1 cellular context compared by ENCODE assay signal in the genomic region with DNA sequence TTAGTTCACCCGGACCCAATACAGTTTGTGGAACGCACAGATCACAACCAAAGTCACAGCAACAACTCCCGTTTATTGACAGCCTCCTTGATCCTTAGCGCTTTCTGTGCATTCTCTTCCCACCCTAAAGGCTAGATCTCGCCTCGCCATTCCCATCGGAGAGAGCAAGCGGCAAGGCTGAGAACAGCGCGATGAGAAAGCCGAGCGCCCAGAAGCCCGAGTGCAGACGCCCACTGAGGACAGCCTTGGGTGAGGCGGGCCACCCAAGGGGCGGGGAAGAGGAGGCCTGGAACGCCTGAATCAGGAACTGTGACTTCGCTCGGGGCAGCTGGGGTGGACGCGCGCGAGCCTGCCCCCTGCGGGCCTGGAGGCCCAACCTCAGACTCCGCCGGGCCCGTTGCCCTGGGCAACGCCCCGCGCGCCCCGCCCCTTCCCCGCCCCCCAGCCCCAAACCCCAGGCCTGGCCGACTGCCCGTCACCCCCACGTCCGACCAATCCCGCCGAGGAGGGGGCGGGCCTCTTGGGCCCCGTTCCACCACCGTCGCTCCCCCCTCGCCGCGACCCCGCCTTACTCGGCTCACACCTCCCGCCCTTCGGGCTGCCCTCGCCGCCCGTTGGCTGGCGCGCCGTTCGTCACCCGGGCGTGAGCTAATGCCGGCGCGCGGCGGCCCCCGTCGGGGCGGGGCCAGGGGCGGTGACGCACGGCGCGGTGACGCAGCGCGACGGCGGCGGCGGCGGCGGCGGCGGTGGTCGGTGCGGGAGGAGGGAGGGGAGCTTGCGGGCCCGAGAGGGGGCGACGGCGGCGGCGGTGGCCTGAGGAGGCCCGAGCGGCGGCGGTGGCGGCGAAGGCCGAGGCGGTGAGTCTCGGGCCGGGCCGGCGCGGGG.
TF ChIP-seq lines count a peak whose summit lies in the region.

A gene with protein sequence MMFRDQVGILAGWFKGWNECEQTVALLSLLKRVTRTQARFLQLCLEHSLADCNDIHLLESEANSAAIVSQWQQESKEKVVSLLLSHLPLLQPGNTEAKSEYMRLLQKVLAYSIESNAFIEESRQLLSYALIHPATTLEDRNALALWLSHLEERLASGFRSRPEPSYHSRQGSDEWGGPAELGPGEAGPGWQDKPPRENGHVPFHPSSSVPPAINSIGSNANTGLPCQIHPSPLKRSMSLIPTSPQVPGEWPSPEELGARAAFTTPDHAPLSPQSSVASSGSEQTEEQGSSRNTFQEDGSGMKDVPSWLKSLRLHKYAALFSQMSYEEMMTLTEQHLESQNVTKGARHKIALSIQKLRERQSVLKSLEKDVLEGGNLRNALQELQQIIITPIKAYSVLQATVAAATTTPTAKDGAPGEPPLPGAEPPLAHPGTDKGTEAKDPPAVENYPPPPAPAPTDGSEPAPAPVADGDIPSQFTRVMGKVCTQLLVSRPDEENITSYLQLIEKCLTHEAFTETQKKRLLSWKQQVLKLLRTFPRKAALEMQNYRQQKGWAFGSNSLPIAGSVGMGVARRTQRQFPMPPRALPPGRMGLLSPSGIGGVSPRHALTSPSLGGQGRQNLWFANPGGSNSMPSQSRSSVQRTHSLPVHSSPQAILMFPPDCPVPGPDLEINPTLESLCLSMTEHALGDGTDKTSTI (plus strand): TSS at position 702 of the 885 bp plus-strand sequence. CDS start 14,473 bp downstream, outside the sequence.

TF ChIP-seq in K562, 482 proteins besides CTCF, POLR2A, EP300 and RAD21 (continued from another document and continues in another):
- TF ChIP-seq, protein P1, sequence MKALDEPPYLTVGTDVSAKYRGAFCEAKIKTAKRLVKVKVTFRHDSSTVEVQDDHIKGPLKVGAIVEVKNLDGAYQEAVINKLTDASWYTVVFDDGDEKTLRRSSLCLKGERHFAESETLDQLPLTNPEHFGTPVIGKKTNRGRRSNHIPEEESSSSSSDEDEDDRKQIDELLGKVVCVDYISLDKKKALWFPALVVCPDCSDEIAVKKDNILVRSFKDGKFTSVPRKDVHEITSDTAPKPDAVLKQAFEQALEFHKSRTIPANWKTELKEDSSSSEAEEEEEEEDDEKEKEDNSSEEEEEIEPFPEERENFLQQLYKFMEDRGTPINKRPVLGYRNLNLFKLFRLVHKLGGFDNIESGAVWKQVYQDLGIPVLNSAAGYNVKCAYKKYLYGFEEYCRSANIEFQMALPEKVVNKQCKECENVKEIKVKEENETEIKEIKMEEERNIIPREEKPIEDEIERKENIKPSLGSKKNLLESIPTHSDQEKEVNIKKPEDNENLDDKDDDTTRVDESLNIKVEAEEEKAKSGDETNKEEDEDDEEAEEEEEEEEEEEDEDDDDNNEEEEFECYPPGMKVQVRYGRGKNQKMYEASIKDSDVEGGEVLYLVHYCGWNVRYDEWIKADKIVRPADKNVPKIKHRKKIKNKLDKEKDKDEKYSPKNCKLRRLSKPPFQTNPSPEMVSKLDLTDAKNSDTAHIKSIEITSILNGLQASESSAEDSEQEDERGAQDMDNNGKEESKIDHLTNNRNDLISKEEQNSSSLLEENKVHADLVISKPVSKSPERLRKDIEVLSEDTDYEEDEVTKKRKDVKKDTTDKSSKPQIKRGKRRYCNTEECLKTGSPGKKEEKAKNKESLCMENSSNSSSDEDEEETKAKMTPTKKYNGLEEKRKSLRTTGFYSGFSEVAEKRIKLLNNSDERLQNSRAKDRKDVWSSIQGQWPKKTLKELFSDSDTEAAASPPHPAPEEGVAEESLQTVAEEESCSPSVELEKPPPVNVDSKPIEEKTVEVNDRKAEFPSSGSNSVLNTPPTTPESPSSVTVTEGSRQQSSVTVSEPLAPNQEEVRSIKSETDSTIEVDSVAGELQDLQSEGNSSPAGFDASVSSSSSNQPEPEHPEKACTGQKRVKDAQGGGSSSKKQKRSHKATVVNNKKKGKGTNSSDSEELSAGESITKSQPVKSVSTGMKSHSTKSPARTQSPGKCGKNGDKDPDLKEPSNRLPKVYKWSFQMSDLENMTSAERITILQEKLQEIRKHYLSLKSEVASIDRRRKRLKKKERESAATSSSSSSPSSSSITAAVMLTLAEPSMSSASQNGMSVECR (CRISPR knock-in tag; IDR thresholded peaks at IDR 0.05) = peak; percentile 58
- 0 out of 2 replicates have a peak, but pooled peaks have one; percentile 55 for TF ChIP-seq RBM34 (IDR thresholded peaks at IDR 0.05; ENCODE audit: borderline replicate concordance, insufficient read depth, low read length)
- peak; percentile 33; the same call in 1 of the 2 replicates for TF ChIP-seq SAFB (IDR thresholded peaks at IDR 0.05; ENCODE audit: borderline replicate concordance, low read depth, low read length)
- TF ChIP-seq, protein P2, sequence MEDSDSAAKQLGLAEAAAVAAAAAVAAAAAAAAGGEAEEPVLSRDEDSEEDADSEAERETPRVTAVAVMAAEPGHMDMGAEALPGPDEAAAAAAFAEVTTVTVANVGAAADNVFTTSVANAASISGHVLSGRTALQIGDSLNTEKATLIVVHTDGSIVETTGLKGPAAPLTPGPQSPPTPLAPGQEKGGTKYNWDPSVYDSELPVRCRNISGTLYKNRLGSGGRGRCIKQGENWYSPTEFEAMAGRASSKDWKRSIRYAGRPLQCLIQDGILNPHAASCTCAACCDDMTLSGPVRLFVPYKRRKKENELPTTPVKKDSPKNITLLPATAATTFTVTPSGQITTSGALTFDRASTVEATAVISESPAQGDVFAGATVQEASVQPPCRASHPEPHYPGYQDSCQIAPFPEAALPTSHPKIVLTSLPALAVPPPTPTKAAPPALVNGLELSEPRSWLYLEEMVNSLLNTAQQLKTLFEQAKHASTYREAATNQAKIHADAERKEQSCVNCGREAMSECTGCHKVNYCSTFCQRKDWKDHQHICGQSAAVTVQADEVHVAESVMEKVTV (CRISPR knock-in tag; IDR thresholded peaks at IDR 0.05) = no peak
- no peak for TF ChIP-seq BRD9 (IDR thresholded peaks at IDR 0.05; ENCODE audit: low read depth, partially characterized antibody)
- TF ChIP-seq, protein P3, sequence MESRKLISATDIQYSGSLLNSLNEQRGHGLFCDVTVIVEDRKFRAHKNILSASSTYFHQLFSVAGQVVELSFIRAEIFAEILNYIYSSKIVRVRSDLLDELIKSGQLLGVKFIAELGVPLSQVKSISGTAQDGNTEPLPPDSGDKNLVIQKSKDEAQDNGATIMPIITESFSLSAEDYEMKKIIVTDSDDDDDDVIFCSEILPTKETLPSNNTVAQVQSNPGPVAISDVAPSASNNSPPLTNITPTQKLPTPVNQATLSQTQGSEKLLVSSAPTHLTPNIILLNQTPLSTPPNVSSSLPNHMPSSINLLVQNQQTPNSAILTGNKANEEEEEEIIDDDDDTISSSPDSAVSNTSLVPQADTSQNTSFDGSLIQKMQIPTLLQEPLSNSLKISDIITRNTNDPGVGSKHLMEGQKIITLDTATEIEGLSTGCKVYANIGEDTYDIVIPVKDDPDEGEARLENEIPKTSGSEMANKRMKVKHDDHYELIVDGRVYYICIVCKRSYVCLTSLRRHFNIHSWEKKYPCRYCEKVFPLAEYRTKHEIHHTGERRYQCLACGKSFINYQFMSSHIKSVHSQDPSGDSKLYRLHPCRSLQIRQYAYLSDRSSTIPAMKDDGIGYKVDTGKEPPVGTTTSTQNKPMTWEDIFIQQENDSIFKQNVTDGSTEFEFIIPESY (CRISPR knock-in tag; IDR thresholded peaks at IDR 0.05) = peak; percentile 76; the same call in 1 of the 2 replicates
- TF ChIP-seq MIER1 (IDR thresholded peaks at IDR 0.05; ENCODE audit: low read depth) = peak; percentile 73; the same call in 1 of the 2 replicates
- TF ChIP-seq ZBTB7A (IDR thresholded peaks at IDR 0.05; ENCODE audit: borderline replicate concordance, control insufficient read depth, low read depth, low read length) = peak; percentile 84
- TF ChIP-seq SMARCA4 (IDR thresholded peaks at IDR 0.05) = peak; percentile 65; the same call in 1 of the 2 replicates
- no peak for TF ChIP-seq SLC30A9 (CRISPR knock-in tag; IDR thresholded peaks at IDR 0.05)
- TF ChIP-seq HNRNPLL (IDR thresholded peaks at IDR 0.05; ENCODE audit: low read depth, low read length, poor library complexity, severe bottlenecking) = no peak
- TF ChIP-seq HDAC8 (tag; IDR thresholded peaks at IDR 0.05) = no peak
- TF ChIP-seq CREBBP (IDR thresholded peaks at IDR 0.05; ENCODE audit: low read depth, low read length) = no peak
- peak; percentile 59; the same call in 1 of the 2 replicates for TF ChIP-seq ZBTB17 (CRISPR knock-in tag; IDR thresholded peaks at IDR 0.05)
- no peak for TF ChIP-seq MCM3 (IDR thresholded peaks at IDR 0.05)
- no peak for TF ChIP-seq CBFB (CRISPR knock-in tag; IDR thresholded peaks at IDR 0.05)
- TF ChIP-seq, protein P4, sequence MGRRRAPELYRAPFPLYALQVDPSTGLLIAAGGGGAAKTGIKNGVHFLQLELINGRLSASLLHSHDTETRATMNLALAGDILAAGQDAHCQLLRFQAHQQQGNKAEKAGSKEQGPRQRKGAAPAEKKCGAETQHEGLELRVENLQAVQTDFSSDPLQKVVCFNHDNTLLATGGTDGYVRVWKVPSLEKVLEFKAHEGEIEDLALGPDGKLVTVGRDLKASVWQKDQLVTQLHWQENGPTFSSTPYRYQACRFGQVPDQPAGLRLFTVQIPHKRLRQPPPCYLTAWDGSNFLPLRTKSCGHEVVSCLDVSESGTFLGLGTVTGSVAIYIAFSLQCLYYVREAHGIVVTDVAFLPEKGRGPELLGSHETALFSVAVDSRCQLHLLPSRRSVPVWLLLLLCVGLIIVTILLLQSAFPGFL (CRISPR knock-in tag; IDR thresholded peaks at IDR 0.05) = no peak
- TF ChIP-seq, protein P5, sequence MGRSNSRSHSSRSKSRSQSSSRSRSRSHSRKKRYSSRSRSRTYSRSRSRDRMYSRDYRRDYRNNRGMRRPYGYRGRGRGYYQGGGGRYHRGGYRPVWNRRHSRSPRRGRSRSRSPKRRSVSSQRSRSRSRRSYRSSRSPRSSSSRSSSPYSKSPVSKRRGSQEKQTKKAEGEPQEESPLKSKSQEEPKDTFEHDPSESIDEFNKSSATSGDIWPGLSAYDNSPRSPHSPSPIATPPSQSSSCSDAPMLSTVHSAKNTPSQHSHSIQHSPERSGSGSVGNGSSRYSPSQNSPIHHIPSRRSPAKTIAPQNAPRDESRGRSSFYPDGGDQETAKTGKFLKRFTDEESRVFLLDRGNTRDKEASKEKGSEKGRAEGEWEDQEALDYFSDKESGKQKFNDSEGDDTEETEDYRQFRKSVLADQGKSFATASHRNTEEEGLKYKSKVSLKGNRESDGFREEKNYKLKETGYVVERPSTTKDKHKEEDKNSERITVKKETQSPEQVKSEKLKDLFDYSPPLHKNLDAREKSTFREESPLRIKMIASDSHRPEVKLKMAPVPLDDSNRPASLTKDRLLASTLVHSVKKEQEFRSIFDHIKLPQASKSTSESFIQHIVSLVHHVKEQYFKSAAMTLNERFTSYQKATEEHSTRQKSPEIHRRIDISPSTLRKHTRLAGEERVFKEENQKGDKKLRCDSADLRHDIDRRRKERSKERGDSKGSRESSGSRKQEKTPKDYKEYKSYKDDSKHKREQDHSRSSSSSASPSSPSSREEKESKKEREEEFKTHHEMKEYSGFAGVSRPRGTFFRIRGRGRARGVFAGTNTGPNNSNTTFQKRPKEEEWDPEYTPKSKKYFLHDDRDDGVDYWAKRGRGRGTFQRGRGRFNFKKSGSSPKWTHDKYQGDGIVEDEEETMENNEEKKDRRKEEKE (IDR thresholded peaks at IDR 0.05; ENCODE audit: borderline replicate concordance in 1 of 2, control insufficient read depth in 1 of 2, low read depth in 2 of 2, low read length in 1 of 2) = peak in 1 of 2 experiments; percentile 91; a peak in 1 of 4 replicates
- TF ChIP-seq MCM5 (IDR thresholded peaks at IDR 0.05; ENCODE audit: low read depth) = no peak
- no peak for TF ChIP-seq ZNF146 (CRISPR knock-in tag; IDR thresholded peaks at IDR 0.05; ENCODE audit: unreplicated experiment)
- TF ChIP-seq NR2F6 (CRISPR knock-in tag; IDR thresholded peaks at IDR 0.05) = no peak
- TF ChIP-seq, protein P6, sequence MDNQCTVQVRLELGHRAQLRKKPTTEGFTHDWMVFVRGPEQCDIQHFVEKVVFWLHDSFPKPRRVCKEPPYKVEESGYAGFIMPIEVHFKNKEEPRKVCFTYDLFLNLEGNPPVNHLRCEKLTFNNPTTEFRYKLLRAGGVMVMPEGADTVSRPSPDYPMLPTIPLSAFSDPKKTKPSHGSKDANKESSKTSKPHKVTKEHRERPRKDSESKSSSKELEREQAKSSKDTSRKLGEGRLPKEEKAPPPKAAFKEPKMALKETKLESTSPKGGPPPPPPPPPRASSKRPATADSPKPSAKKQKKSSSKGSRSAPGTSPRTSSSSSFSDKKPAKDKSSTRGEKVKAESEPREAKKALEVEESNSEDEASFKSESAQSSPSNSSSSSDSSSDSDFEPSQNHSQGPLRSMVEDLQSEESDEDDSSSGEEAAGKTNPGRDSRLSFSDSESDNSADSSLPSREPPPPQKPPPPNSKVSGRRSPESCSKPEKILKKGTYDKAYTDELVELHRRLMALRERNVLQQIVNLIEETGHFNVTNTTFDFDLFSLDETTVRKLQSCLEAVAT (IDR thresholded peaks at IDR 0.05) = peak; percentile 18 to 53; a peak in 1 of 4 replicates
- TF ChIP-seq ZNF436 (CRISPR knock-in tag; IDR thresholded peaks at IDR 0.05) = no peak
- TF ChIP-seq, protein P7, sequence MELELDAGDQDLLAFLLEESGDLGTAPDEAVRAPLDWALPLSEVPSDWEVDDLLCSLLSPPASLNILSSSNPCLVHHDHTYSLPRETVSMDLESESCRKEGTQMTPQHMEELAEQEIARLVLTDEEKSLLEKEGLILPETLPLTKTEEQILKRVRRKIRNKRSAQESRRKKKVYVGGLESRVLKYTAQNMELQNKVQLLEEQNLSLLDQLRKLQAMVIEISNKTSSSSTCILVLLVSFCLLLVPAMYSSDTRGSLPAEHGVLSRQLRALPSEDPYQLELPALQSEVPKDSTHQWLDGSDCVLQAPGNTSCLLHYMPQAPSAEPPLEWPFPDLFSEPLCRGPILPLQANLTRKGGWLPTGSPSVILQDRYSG (tag; conservative IDR thresholded peaks at IDR 0.05; ENCODE audit: low read depth) = no peak
- TF ChIP-seq, protein P8, sequence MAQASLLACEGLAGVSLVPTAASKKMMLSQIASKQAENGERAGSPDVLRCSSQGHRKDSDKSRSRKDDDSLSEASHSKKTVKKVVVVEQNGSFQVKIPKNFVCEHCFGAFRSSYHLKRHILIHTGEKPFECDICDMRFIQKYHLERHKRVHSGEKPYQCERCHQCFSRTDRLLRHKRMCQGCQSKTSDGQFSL (CRISPR knock-in tag; IDR thresholded peaks at IDR 0.05) = peak; percentile 64; the same call in 1 of the 2 replicates
- TF ChIP-seq, protein P8 (tag; IDR thresholded peaks at IDR 0.05) = 0 out of 4 replicates have a peak, but pooled peaks of 1 of the 2 experiments have one; percentile 41
- no peak for TF ChIP-seq XRCC4 (IDR thresholded peaks at IDR 0.05; ENCODE audit: extremely low read depth, insufficient read depth, insufficient read length)
- TF ChIP-seq EWSR1 (IDR thresholded peaks at IDR 0.05; ENCODE audit: borderline replicate concordance, low read depth, partially characterized antibody) = no peak
- TF ChIP-seq ZNF3 (CRISPR knock-in tag; IDR thresholded peaks at IDR 0.05) = no peak
- TF ChIP-seq ZNF165 (CRISPR knock-in tag; IDR thresholded peaks at IDR 0.05; ENCODE audit: borderline replicate concordance) = no peak
- no peak for TF ChIP-seq TCF7 (IDR thresholded peaks at IDR 0.05; ENCODE audit: borderline replicate concordance)
- TF ChIP-seq DDX20 (tag; IDR thresholded peaks at IDR 0.05; ENCODE audit: low read depth) = no peak
- TF ChIP-seq, protein P9, sequence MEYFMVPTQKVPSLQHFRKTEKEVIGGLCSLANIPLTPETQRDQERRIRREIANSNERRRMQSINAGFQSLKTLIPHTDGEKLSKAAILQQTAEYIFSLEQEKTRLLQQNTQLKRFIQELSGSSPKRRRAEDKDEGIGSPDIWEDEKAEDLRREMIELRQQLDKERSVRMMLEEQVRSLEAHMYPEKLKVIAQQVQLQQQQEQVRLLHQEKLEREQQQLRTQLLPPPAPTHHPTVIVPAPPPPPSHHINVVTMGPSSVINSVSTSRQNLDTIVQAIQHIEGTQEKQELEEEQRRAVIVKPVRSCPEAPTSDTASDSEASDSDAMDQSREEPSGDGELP (CRISPR knock-in tag; IDR thresholded peaks at IDR 0.05; ENCODE audit: borderline replicate concordance) = peak; percentile 93
- TF ChIP-seq EHMT2 (IDR thresholded peaks at IDR 0.05) = no peak
